22 cellular contexts compared by ENCODE assay signal in the genomic region with DNA sequence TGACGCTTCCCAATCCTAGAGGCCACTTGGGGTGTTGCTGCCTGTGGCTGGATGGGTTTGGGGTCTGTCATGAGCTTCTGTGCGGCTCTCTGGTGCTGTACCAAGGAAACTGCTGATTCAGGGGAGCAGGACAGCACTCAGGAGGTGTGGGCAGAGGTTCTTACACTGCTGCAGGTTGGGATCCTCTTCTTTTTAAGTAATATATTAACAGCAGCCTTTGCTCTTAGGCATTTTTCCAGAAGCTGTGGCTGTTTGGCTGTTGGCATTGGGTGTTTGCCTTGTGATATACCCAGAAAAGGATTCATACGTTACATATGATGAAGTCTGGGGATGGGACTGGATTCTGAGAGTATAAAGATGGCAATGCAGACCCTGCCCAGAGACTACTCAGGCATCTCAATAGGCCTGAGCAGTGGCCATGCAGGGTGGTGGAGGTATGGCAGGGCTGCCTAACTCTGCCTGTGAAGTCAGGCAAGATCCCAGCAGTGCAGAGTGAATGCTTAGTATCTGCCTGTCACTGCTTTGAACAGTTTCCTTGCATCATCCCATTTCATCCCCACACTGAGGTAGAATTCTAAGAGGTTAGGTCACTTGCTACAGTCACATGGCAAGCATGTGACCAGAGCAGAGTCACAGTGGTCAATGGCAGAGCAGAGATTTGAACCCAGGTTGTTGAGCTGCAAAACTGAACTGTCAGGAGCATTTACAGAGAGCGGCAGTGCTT. TPM values are rescaled to one million over a fixed set of nuclear protein-coding genes. Genes with fewer than 3 reads are reported as not detected.
DNase-seq lines count a peak whose midpoint lies in the region; ATAC-seq and TF ChIP-seq lines count a peak whose summit lies in the region.
"Had no signal": no experiment of that assay in that cellular context is flagged by ENCODE, and none has a peak within 500 bp of the region (broad histone marks: within the 10 kb centered on the region; RNA-seq: fewer than 3 reads in every experiment).

No MANE protein-coding gene starts in this region.

- POLR2A ChIA-PET in RWPE1 (lab: Yijun Ruan, JAX; ENCODE audit: low non-redundant PET): no interaction called here
- POLR2A ChIA-PET in activated CD4-positive, alpha-beta T cell treated with anti-CD3 and anti-CD28 coated beads for 36 hours (lab: Charles Lee): interaction anchor here (0.6 kb wide), 1 partner anchor 462 kb away, joined by 4 read pairs; no protein-coding TSS in a partner anchor

- intact Hi-C loops in activated CD4-positive, alpha-beta T cell treated with anti-CD3 and anti-CD28 coated beads for 36 hours (cut with DNase I, micrococcal nuclease): no loop called here

- peaks cover 4% of the 10 kb centered on the region for H3K27me3 Mint-ChIP-seq in glutamatergic neuron (ENCODE audit: unreplicated experiment)
- H3K27me3 Mint-ChIP-seq in activated CD4-positive, alpha-beta T cell treated with anti-CD3 and anti-CD28 coated beads for 36 hours: no peaks in the 10 kb centered on the region

- no peaks in the 10 kb centered on the region for H3K36me3 Mint-ChIP-seq in glutamatergic neuron (ENCODE audit: unreplicated experiment)
- H3K36me3 Mint-ChIP-seq in activated CD4-positive, alpha-beta T cell treated with anti-CD3 and anti-CD28 coated beads for 36 hours (ENCODE audit: low read depth): no peaks in the 10 kb centered on the region

- CTCF ChIA-PET in RWPE1 (lab: Yijun Ruan, JAX): no interaction called here
- CTCF ChIA-PET in activated CD4-positive, alpha-beta T cell treated with anti-CD3 and anti-CD28 coated beads for 36 hours (lab: Charles Lee): interaction anchor here (0.8 to 1.3 kb wide), 2 partner anchors 53 to 65 kb away, joined by 3 read pairs; a partner anchor contains a TSS

- H3K4me1 Mint-ChIP-seq in glutamatergic neuron (ENCODE audit: low read depth, unreplicated experiment): peaks cover 20% of the 10 kb centered on the region
- peaks cover 10% of the 10 kb centered on the region for H3K4me1 Mint-ChIP-seq in activated CD4-positive, alpha-beta T cell treated with anti-CD3 and anti-CD28 coated beads for 36 hours

- ATAC-seq in activated CD4-positive, alpha-beta T cell treated with anti-CD3 and anti-CD28 coated beads for 36 hours: no peak

- peak overlapping the region; percentile 53 for H3K4me3 Mint-ChIP-seq in glutamatergic neuron (ENCODE audit: unreplicated experiment)
- H3K4me3 Mint-ChIP-seq in activated CD4-positive, alpha-beta T cell treated with anti-CD3 and anti-CD28 coated beads for 36 hours: no peak overlapping the region
- H3K4me3 Mint-ChIP-seq: neural progenitor cell had no signal

- peaks cover 3% of the 10 kb centered on the region for H3K9me3 Mint-ChIP-seq in glutamatergic neuron (ENCODE audit: unreplicated experiment)
- H3K9me3 Mint-ChIP-seq in activated CD4-positive, alpha-beta T cell treated with anti-CD3 and anti-CD28 coated beads for 36 hours (ENCODE audit: low read depth): no peaks in the 10 kb centered on the region
- H3K9me3 Mint-ChIP-seq: activated T-helper 2 cell treated with anti-CD3 and anti-CD28 coated beads, Interferon-gamma antibody, Interleukin-2, Interleukin-4, amounts not matched to agents 10 μg/mL and 5 μg/mL and 100 μg/mL, durations not matched to agents 14 hours and 24 hours and 36 hours; neural progenitor cell had no signal

- 0 out of 3 replicates have a peak, but pooled peaks have one; percentile 9 for TF ChIP-seq CTCF in GM12872 (IDR thresholded peaks at IDR 0.05; ENCODE audit: insufficient read depth, low read depth, low read length)
- no peak for TF ChIP-seq CTCF in RWPE1 (conservative IDR thresholded peaks at IDR 0.05; ENCODE audit: low read depth)
- TF ChIP-seq CTCF in glutamatergic neuron (IDR thresholded peaks at IDR 0.05; ENCODE audit: partially characterized antibody, unreplicated experiment): no peak

- 0 out of 2 replicates have a peak overlapping the region, but pooled peaks have one; percentile 13 for H3K27ac ChIP-seq in RWPE1
- H3K27ac ChIP-seq: HL-60, neural progenitor cell, SJSA1 had no signal

- DNase-seq in RWPE1 (ENCODE audit: low spot score) (no peak), glutamatergic neuron (no peak), renal cortical epithelial cell (ENCODE audit: low read depth) (peak; percentile 27), putamen (ENCODE audit: low spot score) (no peak)
- no peak for DNase-seq in stimulated activated naive CD4-positive, alpha-beta T cell (lab: John Stamatoyannopoulos, UW)
- DNase-seq in activated CD4-positive, alpha-beta T cell treated with anti-CD3 and anti-CD28 coated beads for 36 hours: no peak
- DNase-seq in NK-92 treated with Interleukin-12 subunit alpha and Interleukin-12 subunit beta, amount 100 ng/mL, for 24 hours (lab: John Stamatoyannopoulos, UW): no peak
- DNase-seq: activated CD4-positive, alpha-beta T cell treated with anti-CD3 and anti-CD28 coated beads for 48 hours; caudate nucleus; effector CD8-positive, alpha-beta T cell; midbrain; NCI-H1092; NCI-H2107; NCI-H526; T-helper 9 cell; trophoblast cell had no signal

- no peak overlapping the region for H3K27ac Mint-ChIP-seq in glutamatergic neuron (ENCODE audit: unreplicated experiment)
- no peak overlapping the region for H3K27ac Mint-ChIP-seq in activated CD4-positive, alpha-beta T cell treated with anti-CD3 and anti-CD28 coated beads for 36 hours
- H3K27ac Mint-ChIP-seq: activated T-helper 2 cell treated with anti-CD3 and anti-CD28 coated beads, Interferon-gamma antibody, Interleukin-2, Interleukin-4, amounts not matched to agents 10 μg/mL and 5 μg/mL and 100 μg/mL, durations not matched to agents 14 hours and 24 hours and 36 hours; neural progenitor cell had no signal

RNA-seq across cellular contexts. Expression of a gene that starts 3.9 kb away (rescaled TPM):
- total RNA-seq in glutamatergic neuron (ENCODE audit: unreplicated experiment): 46.0 TPM
- total RNA-seq in renal cortical epithelial cell: 5.2 and 8.8 TPM in 2 replicates
- total RNA-seq in activated CD4-positive, alpha-beta T cell treated with anti-CD3 and anti-CD28 coated beads for 36 hours: 1 to 10 TPM; 3.0 to 3.5 TPM

RNA-seq across cellular contexts. Expression of a gene that starts 30.7 kb away (rescaled TPM):
- total RNA-seq in glutamatergic neuron (ENCODE audit: unreplicated experiment) (0.96 TPM), renal cortical epithelial cell (not detected in 2 replicates)
- not detected for total RNA-seq in activated CD4-positive, alpha-beta T cell treated with anti-CD3 and anti-CD28 coated beads for 36 hours
- total RNA-seq: activated T-helper 2 cell treated with anti-CD3 and anti-CD28 coated beads, Interferon-gamma antibody, Interleukin-2, Interleukin-4, amounts not matched to agents 10 μg/mL and 5 μg/mL and 100 μg/mL, durations not matched to agents 14 hours and 24 hours and 36 hours; fibroblast of lung; SJSA1 had no signal
